ENCODE assay signal across 1 cellular context in genomic region chr3:133733226-133733625, GRCh38.
TF ChIP-seq lines count a peak whose summit lies in the region.

No MANE protein-coding gene starts in this region.

TF ChIP-seq in HepG2, 621 proteins besides CTCF, POLR2A, EP300 and RAD21 (continued from another document and continues in another):
- TF ChIP-seq HCFC1 (IDR thresholded peaks at IDR 0.05; ENCODE audit: low read depth, low read length) (no peak), AKAP8 (CRISPR knock-in tag; IDR thresholded peaks at IDR 0.05) (no peak), MAF1 (CRISPR knock-in tag; IDR thresholded peaks at IDR 0.05; ENCODE audit: borderline replicate concordance) (no peak), RFX5 (IDR thresholded peaks at IDR 0.05; ENCODE audit: low read depth, low read length) (no peak), ZNF660 (CRISPR knock-in tag; IDR thresholded peaks at IDR 0.05; ENCODE audit: borderline replicate concordance, low read depth) (no peak), ZNF839 (CRISPR knock-in tag; IDR thresholded peaks at IDR 0.05; ENCODE audit: borderline replicate concordance) (no peak), ZBTB7A (CRISPR knock-in tag; IDR thresholded peaks at IDR 0.05) (no peak; the same call in 1 of the 2 replicates), NAIF1 (CRISPR knock-in tag; IDR thresholded peaks at IDR 0.05; ENCODE audit: borderline replicate concordance) (no peak), CHD4 (IDR thresholded peaks at IDR 0.05; ENCODE audit: borderline replicate concordance, low read length) (no peak), ZFP36 (IDR thresholded peaks at IDR 0.05; ENCODE audit: borderline replicate concordance, low read depth, low read length, partially characterized antibody) (no peak), RCOR2 (CRISPR knock-in tag; IDR thresholded peaks at IDR 0.05) (peak; percentile 91), ZNF484 (CRISPR knock-in tag; IDR thresholded peaks at IDR 0.05; ENCODE audit: borderline replicate concordance, low read depth) (no peak), GMEB1 (CRISPR knock-in tag; IDR thresholded peaks at IDR 0.05; ENCODE audit: borderline replicate concordance) (peak; percentile 40; the same call in 1 of the 2 replicates), SALL1 (CRISPR knock-in tag; IDR thresholded peaks at IDR 0.05) (peak; percentile 94), ELF1 (CRISPR knock-in tag; IDR thresholded peaks at IDR 0.05) (peak; percentile 53; the same call in 1 of the 2 replicates), NFE2 (CRISPR knock-in tag; IDR thresholded peaks at IDR 0.05) (no peak), SATB2 (CRISPR knock-in tag; IDR thresholded peaks at IDR 0.05) (no peak), MXD4 (CRISPR knock-in tag; IDR thresholded peaks at IDR 0.05) (no peak), KLF6 (CRISPR knock-in tag; IDR thresholded peaks at IDR 0.05) (no peak), ZBTB14 (CRISPR knock-in tag; IDR thresholded peaks at IDR 0.05) (no peak), ZFP82 (CRISPR knock-in tag; IDR thresholded peaks at IDR 0.05; ENCODE audit: borderline replicate concordance) (no peak), NFYC (CRISPR knock-in tag; IDR thresholded peaks at IDR 0.05) (no peak), SMAD1 (CRISPR knock-in tag; IDR thresholded peaks at IDR 0.05; ENCODE audit: borderline replicate concordance, low read depth) (0 out of 2 replicates have a peak, but pooled peaks have one; percentile 35), NKX3-1 (CRISPR knock-in tag; IDR thresholded peaks at IDR 0.05) (no peak), HOXA3 (CRISPR knock-in tag; IDR thresholded peaks at IDR 0.05) (peak; percentile 63; the same call in 1 of the 2 replicates), MTF1 (CRISPR knock-in tag; IDR thresholded peaks at IDR 0.05) (no peak), ZNF530 (CRISPR knock-in tag; IDR thresholded peaks at IDR 0.05; ENCODE audit: low read depth) (no peak), HDAC6 (IDR thresholded peaks at IDR 0.05; ENCODE audit: low read depth, low read length) (no peak), TCF7 (IDR thresholded peaks at IDR 0.05; ENCODE audit: low read depth) (peak; percentile 94), KLF9 (CRISPR knock-in tag; IDR thresholded peaks at IDR 0.05; ENCODE audit: low read depth) (no peak), NFYB (CRISPR knock-in tag; IDR thresholded peaks at IDR 0.05) (no peak), SAFB2 (CRISPR knock-in tag; IDR thresholded peaks at IDR 0.05; ENCODE audit: borderline replicate concordance, low read depth) (no peak), ZNF713 (CRISPR knock-in tag; IDR thresholded peaks at IDR 0.05) (no peak), HNRNPLL (IDR thresholded peaks at IDR 0.05; ENCODE audit: low read depth, low read length, poor library complexity, severe bottlenecking) (no peak), ZNF589 (CRISPR knock-in tag; conservative IDR thresholded peaks at IDR 0.05) (no peak), ARNT (IDR thresholded peaks at IDR 0.05) (no peak), ZNF879 (CRISPR knock-in tag; IDR thresholded peaks at IDR 0.05) (no peak), SRSF4 (IDR thresholded peaks at IDR 0.05; ENCODE audit: low read depth, low read length, poor library complexity, severe bottlenecking) (no peak), REPIN1 (CRISPR knock-in tag; IDR thresholded peaks at IDR 0.05; ENCODE audit: borderline replicate concordance, low read depth) (peak; percentile 76; the same call in 1 of the 2 replicates), LCORL (IDR thresholded peaks at IDR 0.05) (no peak), LCORL (CRISPR knock-in tag; IDR thresholded peaks at IDR 0.05) (peak; percentile 71)
- TF ChIP-seq, protein P1, sequence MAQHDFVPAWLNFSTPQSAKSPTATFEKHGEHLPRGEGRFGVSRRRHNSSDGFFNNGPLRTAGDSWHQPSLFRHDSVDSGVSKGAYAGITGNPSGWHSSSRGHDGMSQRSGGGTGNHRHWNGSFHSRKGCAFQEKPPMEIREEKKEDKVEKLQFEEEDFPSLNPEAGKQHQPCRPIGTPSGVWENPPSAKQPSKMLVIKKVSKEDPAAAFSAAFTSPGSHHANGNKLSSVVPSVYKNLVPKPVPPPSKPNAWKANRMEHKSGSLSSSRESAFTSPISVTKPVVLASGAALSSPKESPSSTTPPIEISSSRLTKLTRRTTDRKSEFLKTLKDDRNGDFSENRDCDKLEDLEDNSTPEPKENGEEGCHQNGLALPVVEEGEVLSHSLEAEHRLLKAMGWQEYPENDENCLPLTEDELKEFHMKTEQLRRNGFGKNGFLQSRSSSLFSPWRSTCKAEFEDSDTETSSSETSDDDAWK (CRISPR knock-in tag; IDR thresholded peaks at IDR 0.05) = no peak
- TF ChIP-seq, protein P2, sequence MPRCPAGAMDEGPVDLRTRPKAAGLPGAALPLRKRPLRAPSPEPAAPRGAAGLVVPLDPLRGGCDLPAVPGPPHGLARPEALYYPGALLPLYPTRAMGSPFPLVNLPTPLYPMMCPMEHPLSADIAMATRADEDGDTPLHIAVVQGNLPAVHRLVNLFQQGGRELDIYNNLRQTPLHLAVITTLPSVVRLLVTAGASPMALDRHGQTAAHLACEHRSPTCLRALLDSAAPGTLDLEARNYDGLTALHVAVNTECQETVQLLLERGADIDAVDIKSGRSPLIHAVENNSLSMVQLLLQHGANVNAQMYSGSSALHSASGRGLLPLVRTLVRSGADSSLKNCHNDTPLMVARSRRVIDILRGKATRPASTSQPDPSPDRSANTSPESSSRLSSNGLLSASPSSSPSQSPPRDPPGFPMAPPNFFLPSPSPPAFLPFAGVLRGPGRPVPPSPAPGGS (CRISPR knock-in tag; IDR thresholded peaks at IDR 0.05) = no peak
- TF ChIP-seq, protein P3, sequence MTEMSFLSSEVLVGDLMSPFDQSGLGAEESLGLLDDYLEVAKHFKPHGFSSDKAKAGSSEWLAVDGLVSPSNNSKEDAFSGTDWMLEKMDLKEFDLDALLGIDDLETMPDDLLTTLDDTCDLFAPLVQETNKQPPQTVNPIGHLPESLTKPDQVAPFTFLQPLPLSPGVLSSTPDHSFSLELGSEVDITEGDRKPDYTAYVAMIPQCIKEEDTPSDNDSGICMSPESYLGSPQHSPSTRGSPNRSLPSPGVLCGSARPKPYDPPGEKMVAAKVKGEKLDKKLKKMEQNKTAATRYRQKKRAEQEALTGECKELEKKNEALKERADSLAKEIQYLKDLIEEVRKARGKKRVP (CRISPR knock-in tag; IDR thresholded peaks at IDR 0.05) = no peak
- TF ChIP-seq, protein P4, sequence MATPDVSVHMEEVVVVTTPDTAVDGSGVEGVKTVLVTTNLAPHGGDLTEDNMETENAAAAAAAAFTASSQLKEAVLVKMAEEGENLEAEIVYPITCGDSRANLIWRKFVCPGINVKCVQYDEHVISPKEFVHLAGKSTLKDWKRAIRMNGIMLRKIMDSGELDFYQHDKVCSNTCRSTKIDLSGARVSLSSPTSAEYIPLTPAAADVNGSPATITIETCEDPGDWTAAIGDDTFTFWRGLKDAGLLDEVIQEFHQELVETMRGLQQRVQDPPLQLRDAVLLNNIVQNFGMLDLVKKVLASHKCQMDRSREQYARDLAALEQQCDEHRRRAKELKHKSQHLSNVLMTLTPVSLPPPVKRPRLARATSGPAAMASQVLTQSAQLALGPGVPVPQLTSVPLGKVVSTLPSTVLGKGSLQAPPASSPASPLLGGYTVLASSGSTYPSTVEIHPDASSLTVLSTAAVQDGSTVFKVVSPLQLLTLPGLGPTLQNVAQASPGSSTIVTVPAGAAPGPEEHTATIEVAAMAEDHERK (CRISPR knock-in tag; IDR thresholded peaks at IDR 0.05; ENCODE audit: low read depth) = no peak
- TF ChIP-seq, protein P5, sequence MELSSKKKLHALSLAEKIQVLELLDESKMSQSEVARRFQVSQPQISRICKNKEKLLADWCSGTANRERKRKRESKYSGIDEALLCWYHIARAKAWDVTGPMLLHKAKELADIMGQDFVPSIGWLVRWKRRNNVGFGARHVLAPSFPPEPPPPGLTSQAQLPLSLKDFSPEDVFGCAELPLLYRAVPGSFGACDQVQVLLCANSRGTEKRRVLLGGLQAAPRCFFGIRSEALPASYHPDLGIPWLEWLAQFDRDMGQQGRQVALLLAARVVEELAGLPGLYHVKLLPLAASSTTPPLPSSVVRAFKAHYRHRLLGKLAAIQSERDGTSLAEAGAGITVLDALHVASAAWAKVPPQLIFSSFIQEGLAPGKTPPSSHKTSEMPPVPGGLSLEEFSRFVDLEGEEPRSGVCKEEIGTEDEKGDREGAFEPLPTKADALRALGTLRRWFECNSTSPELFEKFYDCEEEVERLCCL (CRISPR knock-in tag; IDR thresholded peaks at IDR 0.05; ENCODE audit: borderline replicate concordance) = no peak
- TF ChIP-seq, protein P6, sequence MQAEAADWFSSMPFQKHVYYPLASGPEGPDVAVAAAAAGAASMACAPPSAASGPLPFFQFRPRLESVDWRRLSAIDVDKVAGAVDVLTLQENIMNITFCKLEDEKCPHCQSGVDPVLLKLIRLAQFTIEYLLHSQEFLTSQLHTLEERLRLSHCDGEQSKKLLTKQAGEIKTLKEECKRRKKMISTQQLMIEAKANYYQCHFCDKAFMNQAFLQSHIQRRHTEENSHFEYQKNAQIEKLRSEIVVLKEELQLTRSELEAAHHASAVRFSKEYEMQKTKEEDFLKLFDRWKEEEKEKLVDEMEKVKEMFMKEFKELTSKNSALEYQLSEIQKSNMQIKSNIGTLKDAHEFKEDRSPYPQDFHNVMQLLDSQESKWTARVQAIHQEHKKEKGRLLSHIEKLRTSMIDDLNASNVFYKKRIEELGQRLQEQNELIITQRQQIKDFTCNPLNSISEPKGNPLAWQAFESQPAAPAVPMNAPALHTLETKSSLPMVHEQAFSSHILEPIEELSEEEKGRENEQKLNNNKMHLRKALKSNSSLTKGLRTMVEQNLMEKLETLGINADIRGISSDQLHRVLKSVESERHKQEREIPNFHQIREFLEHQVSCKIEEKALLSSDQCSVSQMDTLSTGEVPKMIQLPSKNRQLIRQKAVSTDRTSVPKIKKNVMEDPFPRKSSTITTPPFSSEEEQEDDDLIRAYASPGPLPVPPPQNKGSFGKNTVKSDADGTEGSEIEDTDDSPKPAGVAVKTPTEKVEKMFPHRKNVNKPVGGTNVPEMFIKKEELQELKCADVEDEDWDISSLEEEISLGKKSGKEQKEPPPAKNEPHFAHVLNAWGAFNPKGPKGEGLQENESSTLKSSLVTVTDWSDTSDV (CRISPR knock-in tag; IDR thresholded peaks at IDR 0.05) = no peak
- TF ChIP-seq, protein P7, sequence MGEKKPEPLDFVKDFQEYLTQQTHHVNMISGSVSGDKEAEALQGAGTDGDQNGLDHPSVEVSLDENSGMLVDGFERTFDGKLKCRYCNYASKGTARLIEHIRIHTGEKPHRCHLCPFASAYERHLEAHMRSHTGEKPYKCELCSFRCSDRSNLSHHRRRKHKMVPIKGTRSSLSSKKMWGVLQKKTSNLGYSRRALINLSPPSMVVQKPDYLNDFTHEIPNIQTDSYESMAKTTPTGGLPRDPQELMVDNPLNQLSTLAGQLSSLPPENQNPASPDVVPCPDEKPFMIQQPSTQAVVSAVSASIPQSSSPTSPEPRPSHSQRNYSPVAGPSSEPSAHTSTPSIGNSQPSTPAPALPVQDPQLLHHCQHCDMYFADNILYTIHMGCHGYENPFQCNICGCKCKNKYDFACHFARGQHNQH (CRISPR knock-in tag; IDR thresholded peaks at IDR 0.05) = peak; percentile 75; the same call in 1 of the 2 replicates
- TF ChIP-seq, protein P8, sequence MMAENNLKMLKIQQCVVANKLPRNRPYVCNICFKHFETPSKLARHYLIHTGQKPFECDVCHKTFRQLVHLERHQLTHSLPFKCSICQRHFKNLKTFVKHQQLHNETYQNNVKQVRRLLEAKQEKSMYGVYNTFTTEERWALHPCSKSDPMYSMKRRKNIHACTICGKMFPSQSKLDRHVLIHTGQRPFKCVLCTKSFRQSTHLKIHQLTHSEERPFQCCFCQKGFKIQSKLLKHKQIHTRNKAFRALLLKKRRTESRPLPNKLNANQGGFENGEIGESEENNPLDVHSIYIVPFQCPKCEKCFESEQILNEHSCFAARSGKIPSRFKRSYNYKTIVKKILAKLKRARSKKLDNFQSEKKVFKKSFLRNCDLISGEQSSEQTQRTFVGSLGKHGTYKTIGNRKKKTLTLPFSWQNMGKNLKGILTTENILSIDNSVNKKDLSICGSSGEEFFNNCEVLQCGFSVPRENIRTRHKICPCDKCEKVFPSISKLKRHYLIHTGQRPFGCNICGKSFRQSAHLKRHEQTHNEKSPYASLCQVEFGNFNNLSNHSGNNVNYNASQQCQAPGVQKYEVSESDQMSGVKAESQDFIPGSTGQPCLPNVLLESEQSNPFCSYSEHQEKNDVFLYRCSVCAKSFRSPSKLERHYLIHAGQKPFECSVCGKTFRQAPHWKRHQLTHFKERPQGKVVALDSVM (CRISPR knock-in tag; IDR thresholded peaks at IDR 0.05) = no peak
